Comparison of ENCODE assay signal across 29 cellular contexts in the genomic region with DNA sequence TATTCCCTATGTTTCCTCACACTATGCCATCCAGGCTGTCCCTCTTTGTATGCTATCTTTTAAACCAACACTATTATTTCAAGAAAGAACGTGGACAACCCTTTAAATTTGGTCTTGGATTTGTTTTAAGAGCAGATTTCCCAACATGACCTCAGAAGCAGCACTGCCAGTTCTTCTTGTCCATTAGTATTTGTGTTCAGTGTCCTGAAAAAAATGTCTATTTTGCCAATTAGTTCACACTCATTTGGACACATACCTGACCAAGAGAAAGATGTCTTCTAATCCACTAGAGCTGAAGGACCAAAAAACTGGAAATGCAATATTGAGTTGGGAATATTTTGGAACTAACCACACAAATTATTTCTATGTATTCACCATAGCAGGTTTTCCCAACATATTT.
"Had no signal": no experiment of that assay in that cellular context is flagged by ENCODE, and none has a peak within 500 bp of the region (broad histone marks: within the 10 kb centered on the region; RNA-seq: fewer than 3 reads in every experiment).

No MANE protein-coding gene starts in this region.

- H3K27me3 ChIP-seq: colonic mucosa, neutrophil, stomach, tibial artery had no signal

- H3K36me3 Mint-ChIP-seq: mesothelial cell of epicardium; naive B cell; natural killer cell treated with Interleukin-12 subunit alpha and Interleukin-12 subunit beta and Interleukin-15 and Interleukin-18, amount 100 ng/mL, for 72 hours; stimulated activated effector memory CD8-positive, alpha-beta T cell treated with anti-CD3 and anti-CD28 coated beads, Interleukin-12 subunit alpha, Interleukin-12 subunit beta, amount 100 ng/mL, for 72 hours; type B pancreatic cell had no signal

- H3K9me3 ChIP-seq: colonic mucosa, mucosa of descending colon, neutrophil, pancreas, right lobe of liver, stomach, tibial artery had no signal

- H3K27ac ChIP-seq: colonic mucosa, epithelial cell of prostate, neutrophil, pancreas, right lobe of liver, stomach, tibial artery had no signal

- H3K4me3 Mint-ChIP-seq: dendritic cell treated with granulocyte-macrophage colony-stimulating factor and Interleukin-4, amounts not matched to agents 40 ng/mL and 50 ng/mL, for 4 days; endodermal cell; mesothelial cell of epicardium; naive B cell; natural killer cell treated with Interleukin-12 subunit alpha and Interleukin-12 subunit beta and Interleukin-15 and Interleukin-18, amount 100 ng/mL, for 72 hours; neural crest cell; stimulated activated effector memory CD8-positive, alpha-beta T cell treated with anti-CD3 and anti-CD28 coated beads, Interleukin-12 subunit alpha, Interleukin-12 subunit beta, amount 100 ng/mL, for 72 hours; type B pancreatic cell had no signal

- H3K4me3 ChIP-seq: colonic mucosa, lung, mucosa of descending colon, pancreas, right lobe of liver, smooth muscle cell, stomach, tibial artery had no signal

- H3K36me3 ChIP-seq: colonic mucosa, neutrophil, pancreas, right lobe of liver, stomach, tibial artery had no signal

- H3K4me1 ChIP-seq: colonic mucosa, pancreas, right lobe of liver, stomach had no signal

- H3K27me3 Mint-ChIP-seq: dendritic cell treated with granulocyte-macrophage colony-stimulating factor and Interleukin-4, amounts not matched to agents 40 ng/mL and 50 ng/mL, for 4 days; type B pancreatic cell had no signal

- H3K4me1 Mint-ChIP-seq: naive B cell; stimulated activated effector memory CD8-positive, alpha-beta T cell treated with anti-CD3 and anti-CD28 coated beads, Interleukin-12 subunit alpha, Interleukin-12 subunit beta, amount 100 ng/mL, for 72 hours had no signal

- H3K27ac Mint-ChIP-seq: dendritic cell treated with granulocyte-macrophage colony-stimulating factor and Interleukin-4, amounts not matched to agents 40 ng/mL and 50 ng/mL, for 4 days; endodermal cell; mesothelial cell of epicardium; naive B cell; natural killer cell treated with Interleukin-12 subunit alpha and Interleukin-12 subunit beta and Interleukin-15 and Interleukin-18, amount 100 ng/mL, for 72 hours; stimulated activated effector memory CD8-positive, alpha-beta T cell treated with anti-CD3 and anti-CD28 coated beads, Interleukin-12 subunit alpha, Interleukin-12 subunit beta, amount 100 ng/mL, for 72 hours; type B pancreatic cell had no signal

- H3K9me3 Mint-ChIP-seq: dendritic cell treated with granulocyte-macrophage colony-stimulating factor and Interleukin-4, amounts not matched to agents 40 ng/mL and 50 ng/mL, for 4 days; stimulated activated effector memory CD8-positive, alpha-beta T cell treated with anti-CD3 and anti-CD28 coated beads, Interleukin-12 subunit alpha, Interleukin-12 subunit beta, amount 100 ng/mL, for 72 hours; type B pancreatic cell had no signal

- ATAC-seq: esophagus mucosa; mucosa of descending colon; natural killer cell treated with Interleukin-12 subunit alpha and Interleukin-12 subunit beta and Interleukin-15 and Interleukin-18, amount 100 ng/mL, for 72 hours; pancreas; right lobe of liver; stimulated activated effector memory CD8-positive, alpha-beta T cell treated with anti-CD3 and anti-CD28 coated beads, Interleukin-12 subunit alpha, Interleukin-12 subunit beta, amount 100 ng/mL, for 72 hours had no signal

- DNase-seq: colonic mucosa; effector CD8-positive, alpha-beta T cell; endodermal cell; foreskin melanocyte; head of caudate nucleus; mesenchymal stem cell; mucosa of descending colon; naive B cell; pancreas; retina; right lobe of liver; stimulated activated CD4-positive, alpha-beta T cell treated with anti-CD3 and anti-CD28 coated beads, Interleukin-12 subunit alpha, Interleukin-12 subunit beta, amount 100 ng/mL, for 4 hours; stimulated activated CD4-positive, alpha-beta T cell treated with anti-CD3 and anti-CD28 coated beads, Interleukin-1b, Interleukin-23, amount 100 ng/mL, for 48 hours; stimulated activated CD4-positive, alpha-beta T cell treated with anti-CD3 and anti-CD28 coated beads, Interleukin-4, amount 100 ng/mL, for 1 hour; stimulated activated naive CD4-positive, alpha-beta T cell treated with Interleukin-2 at 50 U/mL for 16 hours; stomach had no signal

- FAIRE-seq: keratinocyte, pancreas had no signal
